ENCODE assay signal across 29 cellular contexts in genomic region chr6:123759472-123759871, GRCh38. TPM values are rescaled to one million over a fixed set of nuclear protein-coding genes. Genes with fewer than 3 reads are reported as not detected.
"Had no signal": no experiment of that assay in that cellular context is flagged by ENCODE, and none has a peak within 500 bp of the region (broad histone marks: within the 10 kb centered on the region; RNA-seq: fewer than 3 reads in every experiment).

No MANE protein-coding gene starts in this region.

- ATAC-seq: stimulated activated effector memory CD8-positive, alpha-beta T cell treated with anti-CD3 and anti-CD28 coated beads, Interleukin-12 subunit alpha, Interleukin-12 subunit beta, amount 100 ng/mL, for 72 hours; stimulated activated memory B cell treated with anti-CD40 and anti-IgM and Interleukin-4, amounts not matched to agents 10 μg/mL and 1 μg/mL and 100 μg/mL, for 72 hours; stimulated activated naive B cell treated with anti-CD40 and anti-IgM and Interleukin-4, amounts not matched to agents 10 μg/mL and 1 μg/mL and 100 μg/mL, for 72 hours; stimulated activated naive CD8-positive, alpha-beta T cell treated with anti-CD3 and anti-CD28 coated beads, Interleukin-15, amount 100 ng/mL, for 72 hours; stimulated activated naive CD8-positive, alpha-beta T cell treated with anti-CD3 and anti-CD28 coated beads, Interleukin-15, Interleukin-2, amounts not matched to agents 100 U/mL and 50 U/mL, for 24 hours; upper lobe of right lung had no signal

- H3K4me1 Mint-ChIP-seq: stimulated activated effector memory CD8-positive, alpha-beta T cell treated with anti-CD3 and anti-CD28 coated beads, Interleukin-12 subunit alpha, Interleukin-12 subunit beta, amount 100 ng/mL, for 72 hours; stimulated activated memory B cell treated with anti-CD40 and anti-IgM and Interleukin-4, amounts not matched to agents 10 μg/mL and 1 μg/mL and 100 μg/mL, for 72 hours; stimulated activated naive B cell treated with anti-CD40 and anti-IgM and Interleukin-4, amounts not matched to agents 10 μg/mL and 1 μg/mL and 100 μg/mL, for 72 hours; stimulated activated naive CD8-positive, alpha-beta T cell treated with anti-CD3 and anti-CD28 coated beads, Interleukin-15, amount 100 ng/mL, for 72 hours had no signal

- H3K4me3 Mint-ChIP-seq: stimulated activated effector memory CD8-positive, alpha-beta T cell treated with anti-CD3 and anti-CD28 coated beads, Interleukin-12 subunit alpha, Interleukin-12 subunit beta, amount 100 ng/mL, for 72 hours; stimulated activated memory B cell treated with anti-CD40 and anti-IgM and Interleukin-4, amounts not matched to agents 10 μg/mL and 1 μg/mL and 100 μg/mL, for 72 hours; stimulated activated naive B cell treated with anti-CD40 and anti-IgM and Interleukin-4, amounts not matched to agents 10 μg/mL and 1 μg/mL and 100 μg/mL, for 72 hours; stimulated activated naive CD8-positive, alpha-beta T cell treated with anti-CD3 and anti-CD28 coated beads, Interleukin-15, amount 100 ng/mL, for 72 hours; stimulated activated naive CD8-positive, alpha-beta T cell treated with anti-CD3 and anti-CD28 coated beads, Interleukin-15, Interleukin-2, amounts not matched to agents 100 ng/mL and 50 ng/mL, for 24 hours; type B pancreatic cell had no signal

- H3K27me3 ChIP-seq: stomach, suprapubic skin, testis, thyroid gland, tibial artery, tibial nerve, transverse colon, upper lobe of left lung, upper lobe of right lung, uterus, vagina had no signal

- DNase-seq: stimulated activated CD4-positive, alpha-beta T cell treated with anti-CD3 and anti-CD28 coated beads, Interleukin-2, amount 100 ng/mL, for 48 hours; stimulated activated CD4-positive, alpha-beta T cell treated with anti-CD3 and anti-CD28 coated beads, Interleukin-4, amount 100 ng/mL, for 1 hour; stimulated activated CD4-positive, alpha-beta T cell treated with anti-CD3 and anti-CD28 coated beads, Interleukin-4, amount 100 ng/mL, for 24 hours; stimulated activated CD4-positive, alpha-beta T cell treated with anti-CD3 and anti-CD28 coated beads, Interleukin-4, amount 100 ng/mL, for 4 hours; stimulated activated CD8-positive, alpha-beta memory T cell treated with anti-CD3 and anti-CD28 coated beads, Interleukin-4, amount 100 ng/mL, for 48 hours; stimulated activated naive B cell treated with anti-CD40 and anti-IgM and Interleukin-4, amounts not matched to agents 10 μg/mL and 1 μg/mL and 100 μg/mL, for 72 hours; stimulated activated naive CD4-positive, alpha-beta T cell; stimulated activated naive CD4-positive, alpha-beta T cell treated with Interleukin-2 at 50 U/mL for 16 hours; stimulated activated naive CD8-positive, alpha-beta T cell treated with anti-CD3 and anti-CD28 coated beads, Interleukin-15, amount 100 ng/mL, for 72 hours; stimulated activated naive CD8-positive, alpha-beta T cell treated with anti-CD3 and anti-CD28 coated beads, Interleukin-15, Interleukin-2, amounts not matched to agents 100 U/mL and 50 U/mL, for 24 hours; stomach; substantia nigra; testis; thyroid gland; tibial artery; transverse colon; trophoblast cell; upper lobe of right lung; uterus had no signal

- H3K27ac Mint-ChIP-seq: stimulated activated effector memory CD8-positive, alpha-beta T cell treated with anti-CD3 and anti-CD28 coated beads, Interleukin-12 subunit alpha, Interleukin-12 subunit beta, amount 100 ng/mL, for 72 hours; stimulated activated memory B cell treated with anti-CD40 and anti-IgM and Interleukin-4, amounts not matched to agents 10 μg/mL and 1 μg/mL and 100 μg/mL, for 72 hours; stimulated activated naive B cell treated with anti-CD40 and anti-IgM and Interleukin-4, amounts not matched to agents 10 μg/mL and 1 μg/mL and 100 μg/mL, for 72 hours; stimulated activated naive CD8-positive, alpha-beta T cell treated with anti-CD3 and anti-CD28 coated beads, Interleukin-15, amount 100 ng/mL, for 72 hours; stimulated activated naive CD8-positive, alpha-beta T cell treated with anti-CD3 and anti-CD28 coated beads, Interleukin-15, Interleukin-2, amounts not matched to agents 100 ng/mL and 50 ng/mL, for 24 hours; type B pancreatic cell had no signal

- H3K9me3 Mint-ChIP-seq: stimulated activated naive B cell treated with anti-CD40 and anti-IgM and Interleukin-4, amounts not matched to agents 10 μg/mL and 1 μg/mL and 100 μg/mL, for 72 hours; type B pancreatic cell had no signal

- H3K36me3 ChIP-seq: stomach, suprapubic skin, thoracic aorta, thyroid gland, tibial artery, tibial nerve, transverse colon, upper lobe of left lung, upper lobe of right lung, uterus, vagina had no signal

- H3K9me3 ChIP-seq: suprapubic skin, testis, thoracic aorta, thyroid gland, tibial artery, transverse colon, upper lobe of left lung, upper lobe of right lung, uterus, vagina had no signal

- H3K27me3 Mint-ChIP-seq: stimulated activated memory B cell treated with anti-CD40 and anti-IgM and Interleukin-4, amounts not matched to agents 10 μg/mL and 1 μg/mL and 100 μg/mL, for 72 hours; stimulated activated naive B cell treated with anti-CD40 and anti-IgM and Interleukin-4, amounts not matched to agents 10 μg/mL and 1 μg/mL and 100 μg/mL, for 72 hours; stimulated activated naive CD8-positive, alpha-beta T cell treated with anti-CD3 and anti-CD28 coated beads, Interleukin-15, amount 100 ng/mL, for 72 hours; stimulated activated naive CD8-positive, alpha-beta T cell treated with anti-CD3 and anti-CD28 coated beads, Interleukin-15, Interleukin-2, amounts not matched to agents 100 ng/mL and 50 ng/mL, for 24 hours; type B pancreatic cell had no signal

- H3K4me1 ChIP-seq: stomach, suprapubic skin, testis, thyroid gland, tibial artery, tibial nerve, transverse colon, upper lobe of left lung, upper lobe of right lung, uterus, vagina had no signal

- H3K36me3 Mint-ChIP-seq: stimulated activated effector memory CD8-positive, alpha-beta T cell treated with anti-CD3 and anti-CD28 coated beads, Interleukin-12 subunit alpha, Interleukin-12 subunit beta, amount 100 ng/mL, for 72 hours; stimulated activated memory B cell treated with anti-CD40 and anti-IgM and Interleukin-4, amounts not matched to agents 10 μg/mL and 1 μg/mL and 100 μg/mL, for 72 hours; stimulated activated naive B cell treated with anti-CD40 and anti-IgM and Interleukin-4, amounts not matched to agents 10 μg/mL and 1 μg/mL and 100 μg/mL, for 72 hours; type B pancreatic cell had no signal

- H3K4me3 ChIP-seq: stomach, suprapubic skin, testis, thoracic aorta, thyroid gland, tibial artery, tibial nerve, transverse colon, upper lobe of left lung, upper lobe of right lung, uterus, vagina had no signal

- H3K27ac ChIP-seq: stomach, suprapubic skin, testis, thoracic aorta, thyroid gland, tibial artery, tibial nerve, transverse colon, upper lobe of left lung, upper lobe of right lung, uterus, vagina had no signal

RNA-seq across cellular contexts. Expression of gene NKAIN2, which starts 44.2 kb away (rescaled TPM):
- total RNA-seq: subcutaneous adipose tissue, upper lobe of right lung, vagina had no signal
